1 cellular context compared by ENCODE assay signal in genomic region chr17:63838586-63839184, GRCh38.
TF ChIP-seq lines count a peak whose summit lies in the region.

No MANE protein-coding gene starts in this region.

TF ChIP-seq in HepG2, 621 proteins besides CTCF, POLR2A, EP300 and RAD21:
- TF ChIP-seq HNF1B (CRISPR knock-in tag; IDR thresholded peaks at IDR 0.05) (no peak), TCF7L2 (IDR thresholded peaks at IDR 0.05; ENCODE audit: low read depth, low read length) (no peak), FOXA1 (IDR thresholded peaks at IDR 0.05) (no peak), FOXA1 (CRISPR knock-in tag; IDR thresholded peaks at IDR 0.05) (no peak), ZNF501 (CRISPR knock-in tag; IDR thresholded peaks at IDR 0.05) (no peak), ZNF362 (CRISPR knock-in tag; IDR thresholded peaks at IDR 0.05; ENCODE audit: borderline replicate concordance) (no peak), ARNTL (CRISPR knock-in tag; IDR thresholded peaks at IDR 0.05) (no peak), ZNF451 (CRISPR knock-in tag; IDR thresholded peaks at IDR 0.05) (no peak), SRF (IDR thresholded peaks at IDR 0.05; ENCODE audit: low read depth, low read length) (no peak), PRDM15 (CRISPR knock-in tag; IDR thresholded peaks at IDR 0.05) (no peak), ZBED4 (CRISPR knock-in tag; IDR thresholded peaks at IDR 0.05; ENCODE audit: borderline replicate concordance) (no peak), AGO2 (optimal IDR thresholded peaks at IDR 0.05; ENCODE audit: low read depth, low read length) (peak; percentile 12), CBFB (CRISPR knock-in tag; IDR thresholded peaks at IDR 0.05) (no peak), CREBL2 (CRISPR knock-in tag; IDR thresholded peaks at IDR 0.05; ENCODE audit: borderline replicate concordance) (no peak), ZNF225 (CRISPR knock-in tag; IDR thresholded peaks at IDR 0.05) (no peak), MED8 (CRISPR knock-in tag; IDR thresholded peaks at IDR 0.05; ENCODE audit: insufficient replicate concordance) (no peak), ZNF746 (CRISPR knock-in tag; IDR thresholded peaks at IDR 0.05) (0 out of 2 replicates have a peak, but pooled peaks have one; percentile 36), SIX4 (CRISPR knock-in tag; IDR thresholded peaks at IDR 0.05) (no peak)
